Comparison of ENCODE assay signal across 1 cellular context in the genomic region with DNA sequence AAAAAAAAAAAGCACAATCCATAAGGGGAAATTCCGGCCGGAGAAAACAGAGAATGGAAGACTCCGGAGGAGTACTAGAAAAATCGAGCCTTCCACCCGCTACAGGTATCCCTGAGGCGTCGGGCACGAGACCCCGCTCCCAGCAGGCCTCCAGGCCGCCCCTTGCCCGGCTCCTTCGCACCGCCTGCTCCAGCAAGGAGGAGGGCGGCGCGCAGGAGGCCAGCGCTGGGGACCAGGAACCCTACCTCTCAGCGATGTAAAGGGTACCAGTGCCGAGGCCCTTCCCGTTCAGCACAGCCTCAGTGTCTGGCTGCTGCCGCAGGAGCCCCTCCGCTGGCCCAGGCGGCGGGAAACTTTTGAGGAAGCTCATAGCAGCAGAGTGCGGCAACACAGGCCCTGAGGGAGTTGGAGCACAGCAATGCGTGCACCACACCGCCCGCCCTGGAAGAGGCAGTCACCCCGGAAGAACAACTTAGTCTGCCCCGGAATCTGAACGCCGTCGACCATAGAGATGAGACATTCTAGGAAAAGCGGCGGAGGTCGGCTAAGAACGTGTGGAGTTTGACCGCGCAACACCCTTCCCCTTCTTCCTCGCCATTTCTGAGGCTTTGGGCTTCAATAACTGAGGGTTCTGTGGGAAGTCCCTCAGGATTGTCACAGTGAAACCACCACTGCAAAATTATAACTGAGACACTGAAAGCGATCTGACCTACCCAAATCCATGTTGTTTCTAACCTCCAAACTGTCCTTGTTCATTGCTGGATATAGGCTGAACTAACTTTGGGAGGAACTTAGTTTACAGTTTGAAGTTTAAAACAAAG.
TF ChIP-seq lines count a peak whose summit lies in the region.

Gene CLNS1A (minus strand): TSS at position 450 of the 821 bp plus-strand sequence. CDS start 80 bp downstream, at position 370.

TF ChIP-seq in HepG2, 621 proteins besides CTCF, POLR2A, EP300 and RAD21 (continued from another document and continues in another):
- TF ChIP-seq ZBTB40 (IDR thresholded peaks at IDR 0.05) (peak; percentile 80), ZBTB40 (CRISPR knock-in tag; IDR thresholded peaks at IDR 0.05) (peak; percentile 87), HMG20B (CRISPR knock-in tag; conservative IDR thresholded peaks at IDR 0.05) (0 out of 2 replicates have a peak, but pooled peaks have one; percentile 27), ZNF713 (CRISPR knock-in tag; IDR thresholded peaks at IDR 0.05) (no peak), KAT7 (CRISPR knock-in tag; IDR thresholded peaks at IDR 0.05; ENCODE audit: borderline replicate concordance) (peak; percentile 87), SNAPC4 (CRISPR knock-in tag; IDR thresholded peaks at IDR 0.05) (no peak), NFYC (CRISPR knock-in tag; IDR thresholded peaks at IDR 0.05) (peak; percentile 54), HES4 (CRISPR knock-in tag; IDR thresholded peaks at IDR 0.05; ENCODE audit: borderline replicate concordance) (peak; percentile 46; the same call in 1 of the 2 replicates), SMAD9 (CRISPR knock-in tag; IDR thresholded peaks at IDR 0.05) (no peak), NCOA2 (CRISPR knock-in tag; IDR thresholded peaks at IDR 0.05) (peak; percentile 48; the same call in 1 of the 2 replicates), TFAP4 (IDR thresholded peaks at IDR 0.05; ENCODE audit: borderline replicate concordance, low read depth) (no peak), IKZF1 (IDR thresholded peaks at IDR 0.05) (no peak), ZNF83 (CRISPR knock-in tag; IDR thresholded peaks at IDR 0.05; ENCODE audit: borderline replicate concordance) (no peak), CHCHD3 (CRISPR knock-in tag; IDR thresholded peaks at IDR 0.05) (no peak), CHD2 (IDR thresholded peaks at IDR 0.05; ENCODE audit: low read depth, low read length) (no peak), ZNF414 (CRISPR knock-in tag; IDR thresholded peaks at IDR 0.05) (peak; percentile 67; the same call in 1 of the 2 replicates), MLX (CRISPR knock-in tag; IDR thresholded peaks at IDR 0.05) (0 out of 2 replicates have a peak, but pooled peaks have one; percentile 45), ZNF761 (CRISPR knock-in tag; conservative IDR thresholded peaks at IDR 0.05) (0 out of 2 replicates have a peak, but pooled peaks have one; percentile 63), MAZ (IDR thresholded peaks at IDR 0.05; ENCODE audit: borderline replicate concordance, low read depth, low read length) (peak; percentile 75; the same call in 1 of the 2 replicates), MAZ (CRISPR knock-in tag; IDR thresholded peaks at IDR 0.05; ENCODE audit: low read depth) (peak; percentile 94), ZNF709 (CRISPR knock-in tag; IDR thresholded peaks at IDR 0.05) (peak; percentile 89), ZNF749 (CRISPR knock-in tag; IDR thresholded peaks at IDR 0.05; ENCODE audit: borderline replicate concordance) (peak; percentile 76; the same call in 1 of the 2 replicates)
- TF ChIP-seq, protein P1, sequence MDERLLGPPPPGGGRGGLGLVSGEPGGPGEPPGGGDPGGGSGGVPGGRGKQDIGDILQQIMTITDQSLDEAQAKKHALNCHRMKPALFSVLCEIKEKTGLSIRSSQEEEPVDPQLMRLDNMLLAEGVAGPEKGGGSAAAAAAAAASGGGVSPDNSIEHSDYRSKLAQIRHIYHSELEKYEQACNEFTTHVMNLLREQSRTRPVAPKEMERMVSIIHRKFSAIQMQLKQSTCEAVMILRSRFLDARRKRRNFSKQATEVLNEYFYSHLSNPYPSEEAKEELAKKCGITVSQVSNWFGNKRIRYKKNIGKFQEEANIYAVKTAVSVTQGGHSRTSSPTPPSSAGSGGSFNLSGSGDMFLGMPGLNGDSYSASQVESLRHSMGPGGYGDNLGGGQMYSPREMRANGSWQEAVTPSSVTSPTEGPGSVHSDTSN (CRISPR knock-in tag; IDR thresholded peaks at IDR 0.05), result no peak
- TF ChIP-seq, protein P2, sequence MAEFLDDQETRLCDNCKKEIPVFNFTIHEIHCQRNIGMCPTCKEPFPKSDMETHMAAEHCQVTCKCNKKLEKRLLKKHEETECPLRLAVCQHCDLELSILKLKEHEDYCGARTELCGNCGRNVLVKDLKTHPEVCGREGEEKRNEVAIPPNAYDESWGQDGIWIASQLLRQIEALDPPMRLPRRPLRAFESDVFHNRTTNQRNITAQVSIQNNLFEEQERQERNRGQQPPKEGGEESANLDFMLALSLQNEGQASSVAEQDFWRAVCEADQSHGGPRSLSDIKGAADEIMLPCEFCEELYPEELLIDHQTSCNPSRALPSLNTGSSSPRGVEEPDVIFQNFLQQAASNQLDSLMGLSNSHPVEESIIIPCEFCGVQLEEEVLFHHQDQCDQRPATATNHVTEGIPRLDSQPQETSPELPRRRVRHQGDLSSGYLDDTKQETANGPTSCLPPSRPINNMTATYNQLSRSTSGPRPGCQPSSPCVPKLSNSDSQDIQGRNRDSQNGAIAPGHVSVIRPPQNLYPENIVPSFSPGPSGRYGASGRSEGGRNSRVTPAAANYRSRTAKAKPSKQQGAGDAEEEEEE (CRISPR knock-in tag; IDR thresholded peaks at IDR 0.05; ENCODE audit: borderline replicate concordance), result 0 out of 2 replicates have a peak, but pooled peaks have one; percentile 23
- TF ChIP-seq, protein P3, sequence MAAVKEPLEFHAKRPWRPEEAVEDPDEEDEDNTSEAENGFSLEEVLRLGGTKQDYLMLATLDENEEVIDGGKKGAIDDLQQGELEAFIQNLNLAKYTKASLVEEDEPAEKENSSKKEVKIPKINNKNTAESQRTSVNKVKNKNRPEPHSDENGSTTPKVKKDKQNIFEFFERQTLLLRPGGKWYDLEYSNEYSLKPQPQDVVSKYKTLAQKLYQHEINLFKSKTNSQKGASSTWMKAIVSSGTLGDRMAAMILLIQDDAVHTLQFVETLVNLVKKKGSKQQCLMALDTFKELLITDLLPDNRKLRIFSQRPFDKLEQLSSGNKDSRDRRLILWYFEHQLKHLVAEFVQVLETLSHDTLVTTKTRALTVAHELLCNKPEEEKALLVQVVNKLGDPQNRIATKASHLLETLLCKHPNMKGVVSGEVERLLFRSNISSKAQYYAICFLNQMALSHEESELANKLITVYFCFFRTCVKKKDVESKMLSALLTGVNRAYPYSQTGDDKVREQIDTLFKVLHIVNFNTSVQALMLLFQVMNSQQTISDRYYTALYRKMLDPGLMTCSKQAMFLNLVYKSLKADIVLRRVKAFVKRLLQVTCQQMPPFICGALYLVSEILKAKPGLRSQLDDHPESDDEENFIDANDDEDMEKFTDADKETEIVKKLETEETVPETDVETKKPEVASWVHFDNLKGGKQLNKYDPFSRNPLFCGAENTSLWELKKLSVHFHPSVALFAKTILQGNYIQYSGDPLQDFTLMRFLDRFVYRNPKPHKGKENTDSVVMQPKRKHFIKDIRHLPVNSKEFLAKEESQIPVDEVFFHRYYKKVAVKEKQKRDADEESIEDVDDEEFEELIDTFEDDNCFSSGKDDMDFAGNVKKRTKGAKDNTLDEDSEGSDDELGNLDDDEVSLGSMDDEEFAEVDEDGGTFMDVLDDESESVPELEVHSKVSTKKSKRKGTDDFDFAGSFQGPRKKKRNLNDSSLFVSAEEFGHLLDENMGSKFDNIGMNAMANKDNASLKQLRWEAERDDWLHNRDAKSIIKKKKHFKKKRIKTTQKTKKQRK (IDR thresholded peaks at IDR 0.05; ENCODE audit: low read length), result no peak
